20 cellular contexts compared by ENCODE assay signal in the genomic region with DNA sequence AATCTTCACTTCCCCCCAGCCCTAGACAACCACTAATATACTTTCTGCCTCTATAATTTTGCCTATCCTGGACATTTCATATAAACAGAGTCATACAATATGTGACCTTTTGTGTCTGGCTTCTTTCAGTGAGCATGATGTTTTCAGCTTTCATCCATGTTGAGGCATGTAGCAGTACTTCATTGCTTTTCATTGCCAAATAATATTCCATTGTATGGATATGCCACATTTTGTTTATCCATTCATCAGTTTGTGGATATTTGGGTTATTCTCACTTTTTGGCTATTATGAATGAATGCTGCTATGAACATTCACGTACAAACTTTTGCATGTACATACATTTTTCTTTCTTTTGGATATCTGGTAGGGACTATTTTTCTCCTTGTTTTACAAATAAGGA. TPM values are rescaled to one million over a fixed set of nuclear protein-coding genes. Genes with fewer than 3 reads are reported as not detected.
DNase-seq lines count a peak whose midpoint lies in the region; ATAC-seq, FAIRE-seq and TF ChIP-seq lines count a peak whose summit lies in the region.
"Had no signal": no experiment of that assay in that cellular context is flagged by ENCODE, and none has a peak within 500 bp of the region (broad histone marks: within the 10 kb centered on the region; RNA-seq: fewer than 3 reads in every experiment).

No MANE protein-coding gene starts in this region.

- DNase-seq in Caco-2 (no peak), PC-3 (no peak), foreskin keratinocyte (no peak), uterus (no peak), small intestine (no peak)
- DNase-seq in activated CD4-positive, alpha-beta memory T cell treated with anti-CD3 and anti-CD28 coated beads for 36 hours, result no peak
- DNase-seq: ACHN; BE2C; C1 segment of cervical spinal cord; CD4-positive, CD25-positive, alpha-beta regulatory T cell; CD8-positive, alpha-beta memory T cell; COR-L47 had no signal

- H3K4me1 ChIP-seq in Caco-2 (peaks cover 45% of the 10 kb centered on the region), PC-3 (ENCODE audit: insufficient read depth, low read length) (peaks cover 32% of the 10 kb centered on the region), foreskin keratinocyte (peaks cover 30% of the 10 kb centered on the region), uterus (no peaks in the 10 kb centered on the region), small intestine (ENCODE audit: control insufficient read depth in 2 of 2, insufficient read depth in 1 of 2, low read depth in 1 of 2, low read length in 1 of 2) (peaks cover 0 to 4% of the 10 kb centered on the region in 2 donors)
- H3K4me1 ChIP-seq: BE2C, HAP-1 had no signal

- WGBS in small intestine, 3 donors, result 89 to 91% (median 91%) methylated on average over 1 of the region's 1 CpG

- peak overlapping the region; percentile 58 for H3K4me2 ChIP-seq in PC-3 (ENCODE audit: low read length)

- H3K4me3 ChIP-seq in Caco-2 (ENCODE audit: low read depth, low read length) (no peak overlapping the region), PC-3 (ENCODE audit: low read length) (no peak overlapping the region), uterus (no peak overlapping the region), small intestine (ENCODE audit: low read depth in 1 of 2, low read length in 2 of 2) (no peak overlapping the region)
- H3K4me3 ChIP-seq: GM23248, HAP-1 had no signal

- TF ChIP-seq CTCF in Caco-2 (IDR thresholded peaks at IDR 0.05; ENCODE audit: insufficient read depth in 1 of 2, low read depth in 1 of 2, low read length in 1 of 2, severe bottlenecking in 1 of 2, unreplicated experiment in 1 of 2), result no peak
- no peak for TF ChIP-seq CTCF in PC-3 (conservative IDR thresholded peaks at IDR 0.05; ENCODE audit: low read depth, low read length)
- no peak for TF ChIP-seq CTCF in foreskin keratinocyte (conservative IDR thresholded peaks at IDR 0.05)
- TF ChIP-seq CTCF in uterus (IDR thresholded peaks at IDR 0.05), result no peak

- peaks cover 1% of the 10 kb centered on the region; the same call in 1 of the 2 replicates for H3K36me3 ChIP-seq in Caco-2 (ENCODE audit: control insufficient read depth, insufficient read depth, low read length)
- H3K36me3 ChIP-seq in PC-3 (ENCODE audit: low read depth, low read length), result peaks cover 5% of the 10 kb centered on the region; the same call in 1 of the 2 replicates
- no peaks in the 10 kb centered on the region for H3K36me3 ChIP-seq in uterus
- H3K36me3 ChIP-seq in small intestine (ENCODE audit: control insufficient read depth in 2 of 2, insufficient read depth in 2 of 2, low read length in 2 of 2), result no peaks in the 10 kb centered on the region
- H3K36me3 ChIP-seq: BE2C, HAP-1 had no signal

- intact Hi-C loops in Caco-2 (cut with micrococcal nuclease; ENCODE audit: unreplicated experiment), result no loop called here
- intact Hi-C loops in PC-3 (cut with micrococcal nuclease), result no loop called here
- intact Hi-C loops in uterus (cut with DNase I; ENCODE audit: low total_unique reads), result no loop called here
- intact Hi-C loops in activated CD4-positive, alpha-beta memory T cell treated with anti-CD3 and anti-CD28 coated beads for 36 hours (cut with micrococcal nuclease), result no loop called here

- no peaks in the 10 kb centered on the region for H3F3A ChIP-seq in PC-3 (ENCODE audit: low read length, unreplicated experiment)

- H3K9ac ChIP-seq in PC-3 (ENCODE audit: low read length), result no peak overlapping the region
- H3K9ac ChIP-seq: GM23248 had no signal

- H3K27ac Mint-ChIP-seq in Caco-2 (ENCODE audit: unreplicated experiment), result peak overlapping the region; percentile 14
- H3K27ac Mint-ChIP-seq in activated CD4-positive, alpha-beta memory T cell treated with anti-CD3 and anti-CD28 coated beads for 36 hours, result no peak overlapping the region
- H3K27ac Mint-ChIP-seq: CD4-positive, CD25-positive, alpha-beta regulatory T cell; CD8-positive, alpha-beta memory T cell had no signal

- H3K79me2 ChIP-seq in PC-3 (ENCODE audit: low read length), result peaks cover 91% of the 10 kb centered on the region

- H3K9me3 Mint-ChIP-seq in Caco-2 (ENCODE audit: unreplicated experiment), result no peaks in the 10 kb centered on the region
- H3K9me3 Mint-ChIP-seq in activated CD4-positive, alpha-beta memory T cell treated with anti-CD3 and anti-CD28 coated beads for 36 hours, result no peaks in the 10 kb centered on the region
- H3K9me3 Mint-ChIP-seq: HFFc6 had no signal

- no peaks in the 10 kb centered on the region for H4K20me1 ChIP-seq in PC-3 (ENCODE audit: low read length)

- H3K27ac ChIP-seq in PC-3 (ENCODE audit: low read length), result peak overlapping the region; percentile 31; the same call in 1 of the 2 replicates
- H3K27ac ChIP-seq in foreskin keratinocyte, result peak overlapping the region; percentile 12
- no peak overlapping the region for H3K27ac ChIP-seq in uterus
- no peak overlapping the region for H3K27ac ChIP-seq in small intestine (ENCODE audit: low read depth in 1 of 2, low read length in 1 of 2)
- H3K27ac ChIP-seq: GM23248, HL-60 had no signal

- TF ChIP-seq POLR2A in uterus (IDR thresholded peaks at IDR 0.05), result no peak

- no peaks in the 10 kb centered on the region for H3K27me3 Mint-ChIP-seq in Caco-2 (ENCODE audit: insufficient read depth, unreplicated experiment)
- H3K27me3 Mint-ChIP-seq in activated CD4-positive, alpha-beta memory T cell treated with anti-CD3 and anti-CD28 coated beads for 36 hours, result peaks cover 4% of the 10 kb centered on the region

- no peaks in the 10 kb centered on the region for H3K9me2 ChIP-seq in PC-3 (replicated peaks; ENCODE audit: low read length)

- ATAC-seq in PC-3 (no peak), foreskin keratinocyte (no peak)

- H3K9me3 ChIP-seq in Caco-2, result no peaks in the 10 kb centered on the region
- no peaks in the 10 kb centered on the region for H3K9me3 ChIP-seq in PC-3 (ENCODE audit: low read length)
- H3K9me3 ChIP-seq in uterus, result no peaks in the 10 kb centered on the region
- no peaks in the 10 kb centered on the region for H3K9me3 ChIP-seq in small intestine (ENCODE audit: control insufficient read depth, low read depth)
- H3K9me3 ChIP-seq: BE2C, HAP-1 had no signal

- H3K4me1 Mint-ChIP-seq in Caco-2 (ENCODE audit: low read depth, unreplicated experiment), result peaks cover 62% of the 10 kb centered on the region
- no peaks in the 10 kb centered on the region for H3K4me1 Mint-ChIP-seq in activated CD4-positive, alpha-beta memory T cell treated with anti-CD3 and anti-CD28 coated beads for 36 hours (ENCODE audit: low read depth)
- H3K4me1 Mint-ChIP-seq: CD8-positive, alpha-beta memory T cell had no signal

- H3K27me3 ChIP-seq in Caco-2 (replicated peaks; ENCODE audit: control insufficient read depth, insufficient read depth, low read length) (no peaks in the 10 kb centered on the region), PC-3 (ENCODE audit: low read length) (no peaks in the 10 kb centered on the region), foreskin keratinocyte (no peaks in the 10 kb centered on the region), uterus (no peaks in the 10 kb centered on the region), small intestine (ENCODE audit: control insufficient read depth in 2 of 2, insufficient read depth in 2 of 2, low read length in 2 of 2) (no peaks in the 10 kb centered on the region)
- H3K27me3 ChIP-seq: BE2C had no signal

- H3K36me3 Mint-ChIP-seq in Caco-2 (ENCODE audit: insufficient read depth, unreplicated experiment), result peaks cover 59% of the 10 kb centered on the region
- no peaks in the 10 kb centered on the region for H3K36me3 Mint-ChIP-seq in activated CD4-positive, alpha-beta memory T cell treated with anti-CD3 and anti-CD28 coated beads for 36 hours
- H3K36me3 Mint-ChIP-seq: CD4-positive, CD25-positive, alpha-beta regulatory T cell had no signal

- H3K4me3 Mint-ChIP-seq in Caco-2 (ENCODE audit: unreplicated experiment), result no peak overlapping the region
- H3K4me3 Mint-ChIP-seq in activated CD4-positive, alpha-beta memory T cell treated with anti-CD3 and anti-CD28 coated beads for 36 hours, result no peak overlapping the region
- H3K4me3 Mint-ChIP-seq: CD4-positive, CD25-positive, alpha-beta regulatory T cell; CD8-positive, alpha-beta memory T cell; HFFc6 had no signal

- CTCF ChIA-PET in Caco-2 (lab: Charles Lee) (interaction anchor here (0.7 to 0.9 kb wide), 2 partner anchors 48 to 118 kb away, joined by 3 read pairs; no protein-coding TSS in a partner anchor), PC-3 (lab: Charles Lee) (no interaction called here)
- CTCF ChIA-PET in activated CD4-positive, alpha-beta memory T cell treated with anti-CD3 and anti-CD28 coated beads for 36 hours (lab: Charles Lee), result no interaction called here

- BruUV-seq in Caco-2 (replicated peaks; lab: Mats Ljungman, UMichigan) (no TSS peak), PC-3 (replicated peaks; lab: Mats Ljungman, UMichigan) (no TSS peak)

- no peak overlapping the region for H2AFZ ChIP-seq in PC-3 (ENCODE audit: low read length)
- H2AFZ ChIP-seq: GM23248 had no signal

- POLR2A ChIA-PET in Caco-2 (lab: Charles Lee), result no interaction called here
- POLR2A ChIA-PET in PC-3 (lab: Charles Lee; ENCODE audit: unreplicated experiment), result no interaction called here
- POLR2A ChIA-PET in activated CD4-positive, alpha-beta memory T cell treated with anti-CD3 and anti-CD28 coated beads for 36 hours (lab: Charles Lee), result no interaction called here

- FAIRE-seq in small intestine (lab: Jason Lieb, UNC), result no peak
- FAIRE-seq: D721Med, G401.6, GM12891, GM19239 had no signal

RNA-seq across cellular contexts. Expression of a gene that starts 49.0 kb away (rescaled TPM):
- total RNA-seq in Caco-2 (2022), result 108 and 109 TPM in 2 replicates
- 31.8 and 44.2 TPM in 2 replicates for total RNA-seq in PC-3 (2014; rRNA removed)
- total RNA-seq in foreskin keratinocyte, result 32.7 and 37.9 TPM in 2 replicates
- 18.1 and 20.1 TPM in 2 replicates for polyA plus RNA-seq in foreskin keratinocyte
- 1 to 10 TPM in 2 of 4 donors, under 1 TPM in 1, not detected in 1; under 0.01 to 8.7 (median 1.9) TPM for total RNA-seq in uterus
- 1 to 10 TPM in 1 of 2 experiments, under 1 TPM in 1; 0.82 to 1.3 TPM for total RNA-seq in activated CD4-positive, alpha-beta memory T cell treated with anti-CD3 and anti-CD28 coated beads for 36 hours
- 10 to 100 TPM; 22.8 to 65.1 (median 49.6) TPM for polyA plus RNA-seq in small intestine

Comparison
In these comparisons a context has a peak if more than half of its experiments do, and no peak if none do; other contexts are left out.
1. H3K27ac ChIP-seq: peak in PC-3 (single experiment) and foreskin keratinocyte (single experiment); none in uterus (0 of 2) and small intestine (0 of 2).